12 cellular contexts compared by ENCODE assay signal in the genomic region with DNA sequence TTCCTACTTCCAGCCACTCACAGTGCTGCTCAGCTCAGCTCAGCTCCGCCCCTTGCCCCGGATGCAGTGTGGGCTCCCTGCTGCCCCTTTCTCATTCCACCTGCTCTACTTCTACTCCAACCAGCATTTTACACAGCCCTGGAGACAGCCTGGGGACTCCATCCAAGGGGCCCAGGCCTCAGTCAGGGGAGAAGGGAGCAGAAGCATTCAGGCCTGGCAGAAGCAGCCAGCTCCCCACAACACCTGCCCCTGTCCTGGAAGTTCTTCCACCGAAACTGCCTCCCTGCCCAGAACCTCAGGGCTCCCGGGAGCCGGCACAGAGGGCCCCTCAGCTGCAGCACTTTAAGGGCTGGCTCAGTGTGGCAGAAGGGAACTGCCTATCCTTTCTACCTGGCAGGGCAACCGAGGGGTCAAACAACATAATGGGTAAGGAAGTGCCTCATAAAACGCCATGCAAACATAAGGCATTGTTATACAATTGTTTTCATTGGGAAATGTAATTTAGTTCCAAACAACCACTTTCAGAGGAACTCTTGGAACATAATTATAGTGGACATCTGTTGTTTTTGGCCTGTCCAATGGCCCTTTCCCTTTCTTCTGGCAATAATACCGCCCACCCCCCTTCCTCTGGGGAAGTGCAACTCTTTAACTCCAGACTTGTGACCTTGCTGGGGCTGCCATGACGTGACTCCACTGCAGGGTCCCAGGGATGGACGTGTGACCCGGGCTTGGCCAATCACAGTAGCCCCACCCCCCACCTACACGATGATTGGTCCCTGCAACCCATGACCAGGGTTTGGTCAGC.
DNase-seq lines count a peak whose midpoint lies in the region; ATAC-seq and TF ChIP-seq lines count a peak whose summit lies in the region.
"Had no signal": no experiment of that assay in that cellular context is flagged by ENCODE, and none has a peak within 500 bp of the region (broad histone marks: within the 10 kb centered on the region; RNA-seq: fewer than 3 reads in every experiment).

No MANE protein-coding gene starts in this region.

- intact Hi-C loops in lower lobe of right lung (cut with DNase I) (no loop called here), stomach (cut with DNase I; ENCODE audit: low total_unique reads) (no loop called here)

- H3K9me3 ChIP-seq in lower lobe of right lung = no peaks in the 10 kb centered on the region
- no peaks in the 10 kb centered on the region for H3K9me3 ChIP-seq in stomach

- no peak for TF ChIP-seq CTCF in lower lobe of right lung (IDR thresholded peaks at IDR 0.05)
- no peak for TF ChIP-seq CTCF in stomach (IDR thresholded peaks at IDR 0.05)

- no peaks in the 10 kb centered on the region for H3K36me3 ChIP-seq in lower lobe of right lung
- H3K36me3 ChIP-seq in stomach = no peaks in the 10 kb centered on the region

- H3K4me3 ChIP-seq in lower lobe of right lung (no peak overlapping the region), stomach (no peak overlapping the region)

- no peak for TF ChIP-seq EP300 in stomach (IDR thresholded peaks at IDR 0.05)

- peak; percentile 20 to 41 for ATAC-seq in lower lobe of right lung

- H3K27ac ChIP-seq in lower lobe of right lung (peak overlapping the region; percentile 11), stomach (peak overlapping the region in 4 of 5 donors; percentile 1 to 62 (median 55))

- peak; percentile 96 for DNase-seq in NCI-H146 (lab: John Stamatoyannopoulos, UW)
- DNase-seq in dermis blood vessel endothelial cell = peak; percentile 96
- DNase-seq in lower lobe of right lung = no peak
- no peak for DNase-seq in stomach
- no peak for DNase-seq in mucosa of gallbladder (ENCODE audit: low spot score)
- no peak for DNase-seq in mesenteric fat pad (ENCODE audit: low spot score)
- no peak for DNase-seq in NCI-H2227 (lab: John Stamatoyannopoulos, UW; ENCODE audit: unreplicated experiment)
- DNase-seq: activated CD4-positive, alpha-beta memory T cell treated with anti-CD3 and anti-CD28 coated beads, Interleukin-2, amount 10 ng/mL, durations not matched to agents 7 days and 5 days; activated naive CD4-positive, alpha-beta T cell; GDM1; HCEC 1CT; NCI-H446 had no signal

- H3K4me1 ChIP-seq in lower lobe of right lung = peaks cover 9% of the 10 kb centered on the region
- peaks cover 0 to 19% (median 3%) of the 10 kb centered on the region in 4 donors for H3K4me1 ChIP-seq in stomach

- 62 to 80% (median 66%) methylated on average over 12 of the region's 12 CpGs for WGBS in stomach, 5 donors

- no peak for TF ChIP-seq POLR2A in stomach (IDR thresholded peaks at IDR 0.05)

- H3K27me3 ChIP-seq in lower lobe of right lung (ENCODE audit: low read depth) (no peaks in the 10 kb centered on the region), stomach (peaks cover 0 to 15% (median 0%) of the 10 kb centered on the region in 3 donors)

Comparison
In these comparisons a context has a peak if more than half of its experiments do, and no peak if none do; other contexts are left out.
1. DNase-seq: peak in NCI-H146 (single experiment) and dermis blood vessel endothelial cell (single experiment); none in lower lobe of right lung (single experiment), stomach (single experiment), mucosa of gallbladder (single experiment), mesenteric fat pad (single experiment) and NCI-H2227 (single experiment).